Comparison of ENCODE assay signal across 1 cellular context in the genomic region with DNA sequence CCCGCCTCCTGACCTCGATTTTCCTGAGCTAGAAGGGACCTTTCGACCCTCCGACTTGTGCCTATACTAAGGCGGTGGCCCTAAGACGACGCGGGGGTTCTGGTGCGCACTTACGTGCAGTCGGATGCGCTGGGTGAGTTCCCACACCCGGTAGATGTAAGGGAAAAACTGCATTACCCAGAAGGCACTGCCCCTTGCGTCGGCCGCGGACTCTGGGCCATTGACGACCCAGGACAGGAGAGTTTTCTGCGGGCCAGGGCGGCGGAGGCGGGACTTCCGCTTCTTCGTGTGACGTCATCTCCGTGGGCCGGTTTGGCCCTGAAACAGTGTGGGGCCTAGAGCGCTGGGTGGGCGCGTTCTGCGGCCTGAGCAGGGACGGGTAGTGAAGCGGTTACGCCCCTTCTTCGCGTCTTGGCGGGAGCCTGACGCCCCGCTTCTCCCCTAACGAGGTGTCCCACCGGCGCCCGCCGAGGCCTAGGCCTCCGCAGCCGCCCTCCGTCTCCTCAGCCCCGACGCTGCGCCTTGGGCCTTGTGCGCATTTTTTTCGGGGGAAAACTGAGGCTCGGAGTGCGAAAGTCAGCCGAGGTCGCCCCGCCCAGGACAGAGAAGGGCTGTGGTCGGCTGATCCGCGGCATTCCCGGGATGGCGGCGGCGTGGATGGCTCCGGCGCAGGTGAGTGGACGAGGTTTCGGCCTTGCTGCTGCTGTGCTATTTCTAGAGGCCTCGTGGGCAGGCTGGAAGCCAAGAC.
TF ChIP-seq lines count a peak whose summit lies in the region.

TSS of gene ZNF460 (plus strand) at position 321 of the 748 bp plus-strand sequence. CDS start at position 643, 322 bp downstream.

TF ChIP-seq in HEK293, 187 proteins besides CTCF, POLR2A, EP300 and RAD21 (continued from another document and continues in another):
- TF ChIP-seq ZBTB8A (tag by site-specific recombination; IDR thresholded peaks at IDR 0.05) (peak; percentile 86), ZNF747 (tag by site-specific recombination; IDR thresholded peaks at IDR 0.05) (no peak), ZFP3 (tag by site-specific recombination; IDR thresholded peaks at IDR 0.05; ENCODE audit: low read depth) (no peak), ZFHX2 (tag by site-specific recombination; conservative IDR thresholded peaks at IDR 0.05) (peak; percentile 86), ZNF529 (tag by site-specific recombination; IDR thresholded peaks at IDR 0.05; ENCODE audit: insufficient replicate concordance) (no peak), SALL2 (tag by site-specific recombination; IDR thresholded peaks at IDR 0.05; ENCODE audit: borderline replicate concordance) (no peak), BCL11A (tag by site-specific recombination; IDR thresholded peaks at IDR 0.05; ENCODE audit: low read depth) (no peak), ZNF600 (tag by site-specific recombination; IDR thresholded peaks at IDR 0.05) (no peak), TRIM28 (IDR thresholded peaks at IDR 0.05; ENCODE audit: borderline replicate concordance, low read length) (no peak), ZBTB26 (tag by site-specific recombination; optimal IDR thresholded peaks at IDR 0.05) (peak; percentile 61), ZNF366 (tag by site-specific recombination; conservative IDR thresholded peaks at IDR 0.05) (no peak), ZNF202 (tag by site-specific recombination; IDR thresholded peaks at IDR 0.05; ENCODE audit: borderline replicate concordance) (no peak), ZNF214 (tag by site-specific recombination; IDR thresholded peaks at IDR 0.05; ENCODE audit: borderline replicate concordance) (no peak), ZNF16 (tag by site-specific recombination; IDR thresholded peaks at IDR 0.05; ENCODE audit: low read depth) (no peak), ZNF596 (tag by site-specific recombination; IDR thresholded peaks at IDR 0.05) (no peak), SP3 (tag by site-specific recombination; IDR thresholded peaks at IDR 0.05) (peak; percentile 75), MYNN (tag by site-specific recombination; IDR thresholded peaks at IDR 0.05; ENCODE audit: borderline replicate concordance) (no peak), IKZF3 (tag by site-specific recombination; IDR thresholded peaks at IDR 0.05) (no peak), ZSCAN30 (tag by site-specific recombination; IDR thresholded peaks at IDR 0.05) (peak; percentile 60), ZNF280C (tag by site-specific recombination; IDR thresholded peaks at IDR 0.05) (no peak), ZNF701 (tag by site-specific recombination; IDR thresholded peaks at IDR 0.05) (no peak), ZNF660 (tag by site-specific recombination; IDR thresholded peaks at IDR 0.05) (no peak; the same call in 1 of the 2 replicates), SETDB1 (IDR thresholded peaks at IDR 0.05; ENCODE audit: insufficient read length, low read length) (no peak), ZNF580 (tag by site-specific recombination; IDR thresholded peaks at IDR 0.05) (no peak), ZNF426 (tag by site-specific recombination; IDR thresholded peaks at IDR 0.05) (no peak), GLI2 (tag by site-specific recombination; IDR thresholded peaks at IDR 0.05; ENCODE audit: borderline replicate concordance, low read depth) (no peak), ZNF791 (tag by site-specific recombination; IDR thresholded peaks at IDR 0.05) (no peak), ZNF704 (tag by site-specific recombination; IDR thresholded peaks at IDR 0.05) (no peak), ZNF169 (tag by site-specific recombination; IDR thresholded peaks at IDR 0.05) (no peak), ZNF624 (tag by site-specific recombination; IDR thresholded peaks at IDR 0.05) (no peak), ZNF837 (tag by site-specific recombination; IDR thresholded peaks at IDR 0.05) (no peak), ZNF629 (tag by site-specific recombination; IDR thresholded peaks at IDR 0.05) (peak; percentile 91), ZNF121 (tag by site-specific recombination; IDR thresholded peaks at IDR 0.05) (0 out of 2 replicates have a peak, but pooled peaks have one; percentile 24), OSR2 (tag by site-specific recombination; IDR thresholded peaks at IDR 0.05) (no peak), KLF1 (tag by site-specific recombination; IDR thresholded peaks at IDR 0.05) (peak; percentile 61; the same call in 1 of the 2 replicates), ZBTB1 (tag by site-specific recombination; IDR thresholded peaks at IDR 0.05) (no peak), ZNF571 (tag by site-specific recombination; IDR thresholded peaks at IDR 0.05) (no peak), ZNF658 (tag by site-specific recombination; IDR thresholded peaks at IDR 0.05) (no peak), GFI1B (tag by site-specific recombination; IDR thresholded peaks at IDR 0.05) (no peak)
- TF ChIP-seq, protein P1, sequence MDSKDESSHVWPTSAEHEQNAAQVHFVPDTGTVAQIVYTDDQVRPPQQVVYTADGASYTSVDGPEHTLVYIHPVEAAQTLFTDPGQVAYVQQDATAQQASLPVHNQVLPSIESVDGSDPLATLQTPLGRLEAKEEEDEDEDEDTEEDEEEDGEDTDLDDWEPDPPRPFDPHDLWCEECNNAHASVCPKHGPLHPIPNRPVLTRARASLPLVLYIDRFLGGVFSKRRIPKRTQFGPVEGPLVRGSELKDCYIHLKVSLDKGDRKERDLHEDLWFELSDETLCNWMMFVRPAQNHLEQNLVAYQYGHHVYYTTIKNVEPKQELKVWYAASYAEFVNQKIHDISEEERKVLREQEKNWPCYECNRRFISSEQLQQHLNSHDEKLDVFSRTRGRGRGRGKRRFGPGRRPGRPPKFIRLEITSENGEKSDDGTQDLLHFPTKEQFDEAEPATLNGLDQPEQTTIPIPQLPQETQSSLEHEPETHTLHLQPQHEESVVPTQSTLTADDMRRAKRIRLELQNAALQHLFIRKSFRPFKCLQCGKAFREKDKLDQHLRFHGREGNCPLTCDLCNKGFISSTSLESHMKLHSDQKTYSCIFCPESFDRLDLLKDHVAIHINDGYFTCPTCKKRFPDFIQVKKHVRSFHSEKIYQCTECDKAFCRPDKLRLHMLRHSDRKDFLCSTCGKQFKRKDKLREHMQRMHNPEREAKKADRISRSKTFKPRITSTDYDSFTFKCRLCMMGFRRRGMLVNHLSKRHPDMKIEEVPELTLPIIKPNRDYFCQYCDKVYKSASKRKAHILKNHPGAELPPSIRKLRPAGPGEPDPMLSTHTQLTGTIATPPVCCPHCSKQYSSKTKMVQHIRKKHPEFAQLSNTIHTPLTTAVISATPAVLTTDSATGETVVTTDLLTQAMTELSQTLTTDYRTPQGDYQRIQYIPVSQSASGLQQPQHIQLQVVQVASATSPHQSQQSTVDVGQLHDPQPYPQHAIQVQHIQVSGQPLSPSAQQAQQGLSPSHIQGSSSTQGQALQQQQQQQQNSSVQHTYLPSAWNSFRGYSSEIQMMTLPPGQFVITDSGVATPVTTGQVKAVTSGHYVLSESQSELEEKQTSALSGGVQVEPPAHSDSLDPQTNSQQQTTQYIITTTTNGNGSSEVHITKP (tag by site-specific recombination; IDR thresholded peaks at IDR 0.05), result no peak
- TF ChIP-seq, protein P2, sequence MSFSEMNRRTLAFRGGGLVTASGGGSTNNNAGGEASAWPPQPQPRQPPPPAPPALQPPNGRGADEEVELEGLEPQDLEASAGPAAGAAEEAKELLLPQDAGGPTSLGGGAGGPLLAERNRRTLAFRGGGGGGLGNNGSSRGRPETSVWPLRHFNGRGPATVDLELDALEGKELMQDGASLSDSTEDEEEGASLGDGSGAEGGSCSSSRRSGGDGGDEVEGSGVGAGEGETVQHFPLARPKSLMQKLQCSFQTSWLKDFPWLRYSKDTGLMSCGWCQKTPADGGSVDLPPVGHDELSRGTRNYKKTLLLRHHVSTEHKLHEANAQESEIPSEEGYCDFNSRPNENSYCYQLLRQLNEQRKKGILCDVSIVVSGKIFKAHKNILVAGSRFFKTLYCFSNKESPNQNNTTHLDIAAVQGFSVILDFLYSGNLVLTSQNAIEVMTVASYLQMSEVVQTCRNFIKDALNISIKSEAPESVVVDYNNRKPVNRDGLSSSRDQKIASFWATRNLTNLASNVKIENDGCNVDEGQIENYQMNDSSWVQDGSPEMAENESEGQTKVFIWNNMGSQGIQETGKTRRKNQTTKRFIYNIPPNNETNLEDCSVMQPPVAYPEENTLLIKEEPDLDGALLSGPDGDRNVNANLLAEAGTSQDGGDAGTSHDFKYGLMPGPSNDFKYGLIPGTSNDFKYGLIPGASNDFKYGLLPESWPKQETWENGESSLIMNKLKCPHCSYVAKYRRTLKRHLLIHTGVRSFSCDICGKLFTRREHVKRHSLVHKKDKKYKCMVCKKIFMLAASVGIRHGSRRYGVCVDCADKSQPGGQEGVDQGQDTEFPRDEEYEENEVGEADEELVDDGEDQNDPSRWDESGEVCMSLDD (tag by site-specific recombination; IDR thresholded peaks at IDR 0.05), result no peak
- TF ChIP-seq, protein P3, sequence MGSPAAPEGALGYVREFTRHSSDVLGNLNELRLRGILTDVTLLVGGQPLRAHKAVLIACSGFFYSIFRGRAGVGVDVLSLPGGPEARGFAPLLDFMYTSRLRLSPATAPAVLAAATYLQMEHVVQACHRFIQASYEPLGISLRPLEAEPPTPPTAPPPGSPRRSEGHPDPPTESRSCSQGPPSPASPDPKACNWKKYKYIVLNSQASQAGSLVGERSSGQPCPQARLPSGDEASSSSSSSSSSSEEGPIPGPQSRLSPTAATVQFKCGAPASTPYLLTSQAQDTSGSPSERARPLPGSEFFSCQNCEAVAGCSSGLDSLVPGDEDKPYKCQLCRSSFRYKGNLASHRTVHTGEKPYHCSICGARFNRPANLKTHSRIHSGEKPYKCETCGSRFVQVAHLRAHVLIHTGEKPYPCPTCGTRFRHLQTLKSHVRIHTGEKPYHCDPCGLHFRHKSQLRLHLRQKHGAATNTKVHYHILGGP (tag by site-specific recombination; IDR thresholded peaks at IDR 0.05), result no peak
- TF ChIP-seq, protein P4, sequence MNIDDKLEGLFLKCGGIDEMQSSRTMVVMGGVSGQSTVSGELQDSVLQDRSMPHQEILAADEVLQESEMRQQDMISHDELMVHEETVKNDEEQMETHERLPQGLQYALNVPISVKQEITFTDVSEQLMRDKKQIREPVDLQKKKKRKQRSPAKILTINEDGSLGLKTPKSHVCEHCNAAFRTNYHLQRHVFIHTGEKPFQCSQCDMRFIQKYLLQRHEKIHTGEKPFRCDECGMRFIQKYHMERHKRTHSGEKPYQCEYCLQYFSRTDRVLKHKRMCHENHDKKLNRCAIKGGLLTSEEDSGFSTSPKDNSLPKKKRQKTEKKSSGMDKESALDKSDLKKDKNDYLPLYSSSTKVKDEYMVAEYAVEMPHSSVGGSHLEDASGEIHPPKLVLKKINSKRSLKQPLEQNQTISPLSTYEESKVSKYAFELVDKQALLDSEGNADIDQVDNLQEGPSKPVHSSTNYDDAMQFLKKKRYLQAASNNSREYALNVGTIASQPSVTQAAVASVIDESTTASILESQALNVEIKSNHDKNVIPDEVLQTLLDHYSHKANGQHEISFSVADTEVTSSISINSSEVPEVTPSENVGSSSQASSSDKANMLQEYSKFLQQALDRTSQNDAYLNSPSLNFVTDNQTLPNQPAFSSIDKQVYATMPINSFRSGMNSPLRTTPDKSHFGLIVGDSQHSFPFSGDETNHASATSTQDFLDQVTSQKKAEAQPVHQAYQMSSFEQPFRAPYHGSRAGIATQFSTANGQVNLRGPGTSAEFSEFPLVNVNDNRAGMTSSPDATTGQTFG (tag by site-specific recombination; IDR thresholded peaks at IDR 0.05; ENCODE audit: borderline replicate concordance), result no peak
- TF ChIP-seq, protein P5, sequence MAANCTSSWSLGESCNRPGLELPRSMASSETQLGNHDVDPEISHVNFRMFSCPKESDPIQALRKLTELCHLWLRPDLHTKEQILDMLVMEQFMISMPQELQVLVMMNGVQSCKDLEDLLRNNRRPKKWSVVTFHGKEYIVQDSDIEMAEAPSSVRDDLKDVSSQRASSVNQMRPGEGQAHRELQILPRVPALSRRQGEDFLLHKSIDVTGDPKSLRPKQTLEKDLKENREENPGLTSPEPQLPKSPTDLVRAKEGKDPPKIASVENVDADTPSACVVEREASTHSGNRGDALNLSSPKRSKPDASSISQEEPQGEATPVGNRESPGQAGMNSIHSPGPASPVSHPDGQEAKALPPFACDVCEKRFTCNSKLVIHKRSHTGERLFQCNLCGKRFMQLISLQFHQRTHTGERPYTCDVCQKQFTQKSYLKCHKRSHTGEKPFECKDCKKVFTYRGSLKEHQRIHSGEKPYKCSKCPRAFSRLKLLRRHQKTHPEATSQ (tag by site-specific recombination; IDR thresholded peaks at IDR 0.05), result no peak
